23 cellular contexts compared by ENCODE assay signal in genomic region chr1:2072891-2073290, GRCh38. TPM values are rescaled to one million over a fixed set of nuclear protein-coding genes. Genes with fewer than 3 reads are reported as not detected.
DNase-seq lines count a peak whose midpoint lies in the region; ATAC-seq, FAIRE-seq and TF ChIP-seq lines count a peak whose summit lies in the region.
"Had no signal": no experiment of that assay in that cellular context is flagged by ENCODE, and none has a peak within 500 bp of the region (broad histone marks: within the 10 kb centered on the region; RNA-seq: fewer than 3 reads in every experiment).

No MANE protein-coding gene starts in this region.

- peaks cover 9% of the 10 kb centered on the region for H3K9me3 Mint-ChIP-seq in GM23338
- peaks cover 9% of the 10 kb centered on the region for H3K9me3 Mint-ChIP-seq in activated T-helper 2 cell treated with anti-CD3 and anti-CD28 coated beads, Interferon-gamma antibody, Interleukin-2, Interleukin-4, amounts not matched to agents 10 μg/mL and 5 μg/mL and 100 μg/mL, durations not matched to agents 14 hours and 24 hours and 36 hours

- no peak for FAIRE-seq in K562 (lab: Jason Lieb, UNC)
- FAIRE-seq: A204.1, GM12878 had no signal

- no TSS peak for BruUV-seq in K562 (replicated peaks; lab: Mats Ljungman, UMichigan)

- CTCF ChIA-PET in K562 (lab: Yijun Ruan, JAX; ENCODE audit: low intra/inter-chr PET ratio): no interaction called here

- intact Hi-C loops in K562 (cut with micrococcal nuclease): no loop called here
- intact Hi-C loops in activated T-helper 2 cell treated with anti-CD3 and anti-CD28 coated beads, Interferon-gamma antibody, Interleukin-2, Interleukin-4, amounts not matched to agents 10 μg/mL and 5 μg/mL and 100 μg/mL, durations not matched to agents 14 hours and 24 hours and 36 hours (cut with micrococcal nuclease): no loop called here

- H3K4me1 ChIP-seq in GM23338 (ENCODE audit: insufficient read depth) (no peaks in the 10 kb centered on the region), K562 (replicated peaks in 1 of 2; ENCODE audit: control insufficient read depth in 2 of 2, insufficient read depth in 2 of 2, low read length in 2 of 2) (peaks cover 0 to 39% of the 10 kb centered on the region in 2 experiments; a peak in 2 of 5 replicates)
- H3K4me1 ChIP-seq: Caco-2, SJSA1 had no signal

- H3K9me1 ChIP-seq in K562 (ENCODE audit: control insufficient read depth, insufficient read depth, low read length): no peaks in the 10 kb centered on the region

- peak; percentile 28; the same call in 2 of the 3 replicates for ATAC-seq in GM23338
- ATAC-seq in K562: 0 out of 3 replicates have a peak, but pooled peaks have one; percentile 10
- no peak for ATAC-seq in GM21390 (IDR thresholded peaks at IDR 0.05; ENCODE audit: unreplicated experiment)
- ATAC-seq: GM12878, HCT116, Right ventricle myocardium inferior had no signal

- H3K9ac ChIP-seq in K562 (ENCODE audit: insufficient read depth in 1 of 2, low read depth in 2 of 2, low read length in 2 of 2): no peak overlapping the region
- H3K9ac ChIP-seq: KMS-11 had no signal

- 0 out of 2 replicates have a peak, but pooled peaks cover 6% of the 10 kb centered on the region for H3K36me3 ChIP-seq in GM23338 (ENCODE audit: insufficient read depth)
- no peaks in the 10 kb centered on the region for H3K36me3 ChIP-seq in K562 (ENCODE audit: control insufficient read depth, insufficient read depth, low read length)
- H3K36me3 ChIP-seq: SJSA1 had no signal

- no peak overlapping the region for H3K4me3 Mint-ChIP-seq in GM23338
- no peak overlapping the region for H3K4me3 Mint-ChIP-seq in activated T-helper 2 cell treated with anti-CD3 and anti-CD28 coated beads, Interferon-gamma antibody, Interleukin-2, Interleukin-4, amounts not matched to agents 10 μg/mL and 5 μg/mL and 100 μg/mL, durations not matched to agents 14 hours and 24 hours and 36 hours (ENCODE audit: low read depth)
- H3K4me3 Mint-ChIP-seq: CD4-positive, alpha-beta memory T cell had no signal

- H3K79me2 ChIP-seq in GM23338 (replicated peaks; ENCODE audit: insufficient read depth) (peaks cover 37% of the 10 kb centered on the region), K562 (ENCODE audit: control insufficient read depth, insufficient read depth, low read length) (no peaks in the 10 kb centered on the region)

- H3K27ac ChIP-seq in GM23338 (ENCODE audit: low read depth) (no peak overlapping the region; the same call in 1 of the 2 replicates), K562 (ENCODE audit: extremely low read depth, low read depth, low read length) (no peak overlapping the region), layer of hippocampus (ENCODE audit: low read depth, low read length) (peak overlapping the region; percentile 85), temporal lobe (ENCODE audit: low read depth, low read length) (peak overlapping the region; percentile 93)
- H3K27ac ChIP-seq: KMS-11, PC-9, SJSA1 had no signal

- in situ Hi-C loops in K562 (cut with MboI): no loop called here

- no peak overlapping the region for H3K4me2 ChIP-seq in GM23338
- H3K4me2 ChIP-seq in K562 (ENCODE audit: insufficient read depth, low read length): no peak overlapping the region
- H3K4me2 ChIP-seq: KMS-11, PC-9 had no signal

- H4K20me1 ChIP-seq in GM23338 (replicated peaks; ENCODE audit: insufficient read depth) (no peaks in the 10 kb centered on the region), K562 (replicated peaks; ENCODE audit: control insufficient read depth, insufficient read depth, low read length) (peaks cover 4% of the 10 kb centered on the region; the same call in 1 of the 2 replicates)

- H3K27me3 ChIP-seq in GM23338 (ENCODE audit: insufficient read depth) (no peaks in the 10 kb centered on the region), K562 (ENCODE audit: control insufficient read depth in 2 of 2, insufficient read depth in 2 of 2, low read length in 2 of 2) (peaks cover 80 to 91% of the 10 kb centered on the region in 2 experiments), layer of hippocampus (ENCODE audit: control insufficient read depth, insufficient read depth, low read length) (no peaks in the 10 kb centered on the region)

- TF ChIP-seq CTCF in GM23338 (conservative IDR thresholded peaks at IDR 0.05; ENCODE audit: low read depth in 2 of 2) (no peak), K562 (IDR thresholded peaks at IDR 0.05 in 2 of 3, conservative IDR thresholded peaks at IDR 0.05 in 1 of 3; ENCODE audit: insufficient read depth in 2 of 3, low read depth in 1 of 3, low read length in 3 of 3) (no peak)

- TF ChIP-seq EP300 in K562 (IDR thresholded peaks at IDR 0.05; ENCODE audit: low read length): no peak

- peaks cover 20% of the 10 kb centered on the region for H3K4me1 Mint-ChIP-seq in GM23338
- H3K4me1 Mint-ChIP-seq in activated T-helper 2 cell treated with anti-CD3 and anti-CD28 coated beads, Interferon-gamma antibody, Interleukin-2, Interleukin-4, amounts not matched to agents 10 μg/mL and 5 μg/mL and 100 μg/mL, durations not matched to agents 14 hours and 24 hours and 36 hours (ENCODE audit: low read depth): no peaks in the 10 kb centered on the region

- TF ChIP-seq POLR2A in K562 (conservative IDR thresholded peaks at IDR 0.05): no peak

- H3F3A ChIP-seq in GM23338 (replicated peaks; ENCODE audit: low read depth): no peaks in the 10 kb centered on the region

- peaks cover 14% of the 10 kb centered on the region for H3K27me3 Mint-ChIP-seq in GM23338 (ENCODE audit: insufficient read depth, low read depth, poor library complexity)
- no peaks in the 10 kb centered on the region for H3K27me3 Mint-ChIP-seq in activated T-helper 2 cell treated with anti-CD3 and anti-CD28 coated beads, Interferon-gamma antibody, Interleukin-2, Interleukin-4, amounts not matched to agents 10 μg/mL and 5 μg/mL and 100 μg/mL, durations not matched to agents 14 hours and 24 hours and 36 hours (ENCODE audit: low read depth)
- H3K27me3 Mint-ChIP-seq: CD4-positive, alpha-beta memory T cell had no signal

- H3K9me2 ChIP-seq in GM23338 (ENCODE audit: insufficient read depth): no peaks in the 10 kb centered on the region

- H3K36me3 Mint-ChIP-seq in GM23338 (ENCODE audit: low read depth): peaks cover 18% of the 10 kb centered on the region
- no peaks in the 10 kb centered on the region for H3K36me3 Mint-ChIP-seq in activated T-helper 2 cell treated with anti-CD3 and anti-CD28 coated beads, Interferon-gamma antibody, Interleukin-2, Interleukin-4, amounts not matched to agents 10 μg/mL and 5 μg/mL and 100 μg/mL, durations not matched to agents 14 hours and 24 hours and 36 hours (ENCODE audit: low read depth)

- H3K4me3 ChIP-seq in GM23338: no peak overlapping the region
- no peak overlapping the region for H3K4me3 ChIP-seq in K562
- H3K4me3 ChIP-seq: GM12878, PC-9, SJSA1 had no signal

- 6% methylated on average over 13 of the region's 14 CpGs for WGBS in K562 (ENCODE audit: insufficient coverage, low coverage, missing lambda C conversion rate)

- no peak overlapping the region; the same call in 1 of the 2 replicates for H3K27ac Mint-ChIP-seq in GM23338
- no peak overlapping the region for H3K27ac Mint-ChIP-seq in activated T-helper 2 cell treated with anti-CD3 and anti-CD28 coated beads, Interferon-gamma antibody, Interleukin-2, Interleukin-4, amounts not matched to agents 10 μg/mL and 5 μg/mL and 100 μg/mL, durations not matched to agents 14 hours and 24 hours and 36 hours

- peaks cover 3% of the 10 kb centered on the region; the same call in 1 of the 2 replicates for H3K9me3 ChIP-seq in K562 (replicated peaks; ENCODE audit: control insufficient read depth, insufficient read depth, low read depth, low read length)

- no peak for DNase-seq in GM23338 (ENCODE audit: low spot score)
- no peak for DNase-seq in K562 (ENCODE audit: extremely low read depth in 1 of 4, low spot score in 3 of 4)
- DNase-seq in activated T-helper 2 cell treated with anti-CD3 and anti-CD28 coated beads, Interferon-gamma antibody, Interleukin-2, Interleukin-4, amounts not matched to agents 10 μg/mL and 5 μg/mL and 100 μg/mL, durations not matched to agents 14 hours and 24 hours and 36 hours (ENCODE audit: low spot score): no peak
- no peak for DNase-seq in SIG-M5 treated with dmso at 0.1 percent for 504 hours (lab: John Stamatoyannopoulos, UW; ENCODE audit: unreplicated experiment)
- DNase-seq: CD4-positive, alpha-beta memory T cell; GDM1; MM.1S; NCI-H2029 treated with DMSO at 0.1 percent for 48 hours; NCI-H446 treated with DMSO at 0.1 percent for 48 hours; PC-9 had no signal

- POLR2A ChIA-PET in K562 (lab: Yijun Ruan, JAX): interaction anchor here (0.7 kb wide), 1 partner anchor 87 kb away, joined by 5 read pairs; no protein-coding TSS in a partner anchor

- no peak overlapping the region for H2AFZ ChIP-seq in GM23338
- no peak overlapping the region for H2AFZ ChIP-seq in K562 (ENCODE audit: low read depth, low read length)
- H2AFZ ChIP-seq: PC-9 had no signal

- TF ChIP-seq RAD21 in K562 (CRISPR knock-in tag; conservative IDR thresholded peaks at IDR 0.05 in 1 of 2, IDR thresholded peaks at IDR 0.05 in 1 of 2): no peak

RNA-seq across cellular contexts. Expression of gene PRKCZ, which starts 22.7 kb away (rescaled TPM):
- 36.9 and 42.3 TPM in 2 replicates for total RNA-seq in GM23338 (2014; rRNA removed; shearing (Covaris generic))
- polyA plus RNA-seq in GM23338 (2016; fragmentation: Nextera tagmentation; extraction: Ambion mirVana): 22.5 and 26.2 TPM in 2 replicates
- total RNA-seq in K562 (2011; cell fraction: chromatin; rRNA removed; ENCODE audit: low replicate concordance): 5.9 and 8.3 TPM in 2 replicates
- 4.3 and 5.5 TPM in 2 replicates for total RNA-seq in K562 (2011; cell fraction: nucleolus; rRNA removed)
- 4.7 and 5.4 TPM in 2 replicates for total RNA-seq in K562 (2011; cell fraction: nucleoplasm; rRNA removed)
- total RNA-seq in K562 (2014; rRNA removed): 1.6 and 2.3 TPM in 2 replicates
- 0.45 and 0.84 TPM in 2 replicates for total RNA-seq in K562 (2014; rRNA removed; fragmentation: Illumina TruSeq; extraction: Trizol)
- 0.69 and 0.83 TPM in 2 replicates for total RNA-seq in K562 (2015; rRNA removed; fragmentation: Illumina TruSeq; extraction: Trizol)
- total RNA-seq in K562 (2021): 3.1 and 3.5 TPM in 2 replicates
- polyA plus RNA-seq in K562 (2011; rRNA removed): 1.7 and 1.9 TPM in 2 replicates
- 0.87 and 2.2 TPM in 2 replicates for polyA plus RNA-seq in K562 (2011; cell fraction: cytosol; rRNA removed)
- polyA plus RNA-seq in K562 (2011; cell fraction: nucleus; rRNA removed): 5.3 and 9.5 TPM in 2 replicates
- 1.2 and 4.5 TPM in 2 replicates for polyA plus RNA-seq in K562 (2012)
- 1.3 TPM in 2 replicates for polyA plus RNA-seq in K562 (2014; fragmentation: Illumina TruSeq; extraction: Trizol)
- polyA plus RNA-seq in K562 (2014; fragmentation: Nextera tagmentation; extraction: Ambion mirVana): under 1 TPM; 0.07 to 0.25 TPM
- 2.3 and 2.9 TPM in 2 replicates for polyA plus RNA-seq in K562 (2014; rRNA removed)
- polyA minus RNA-seq in K562 (2011; rRNA and poly(A)+ RNA removed): 0.60 and 1.4 TPM in 2 replicates
- polyA minus RNA-seq in K562 (2011; cell fraction: cytosol; rRNA and poly(A)+ RNA removed): 1.5 and 1.8 TPM in 2 replicates
- polyA minus RNA-seq in K562 (2011; cell fraction: nucleus; rRNA and poly(A)+ RNA removed): 0.81 and 1.7 TPM in 2 replicates
- 53.1 TPM for total RNA-seq in temporal lobe
- 3.6 and 4.5 TPM in 2 replicates for total RNA-seq in activated T-helper 2 cell treated with anti-CD3 and anti-CD28 coated beads, Interferon-gamma antibody, Interleukin-2, Interleukin-4, amounts not matched to agents 10 μg/mL and 5 μg/mL and 100 μg/mL, durations not matched to agents 14 hours and 24 hours and 36 hours

RNA-seq across cellular contexts. Expression of gene GABRD, which starts 53.7 kb away (rescaled TPM):
- total RNA-seq in GM23338 (2014; rRNA removed; shearing (Covaris generic)): 2.8 and 5.1 TPM in 2 replicates
- 1.7 and 2.1 TPM in 2 replicates for polyA plus RNA-seq in GM23338 (2016; fragmentation: Nextera tagmentation; extraction: Ambion mirVana)
- total RNA-seq in K562 (2011; cell fraction: chromatin; rRNA removed; ENCODE audit: low replicate concordance): not detected in 2 replicates
- total RNA-seq in K562 (2011; cell fraction: nucleolus; rRNA removed): not detected in 2 replicates
- total RNA-seq in K562 (2011; cell fraction: nucleoplasm; rRNA removed): not detected in 2 replicates
- not detected in 2 replicates for total RNA-seq in K562 (2014; rRNA removed)
- total RNA-seq in K562 (2014; rRNA removed; fragmentation: Illumina TruSeq; extraction: Trizol): 0.07 TPM in 1 of 2 replicates, not detected in the other
- total RNA-seq in K562 (2015; rRNA removed; fragmentation: Illumina TruSeq; extraction: Trizol): not detected in 2 replicates
- total RNA-seq in K562 (2021): not detected in 2 replicates
- not detected in 2 replicates for polyA plus RNA-seq in K562 (2011; rRNA removed)
- polyA plus RNA-seq in K562 (2011; cell fraction: cytosol; rRNA removed): not detected in 2 replicates
- polyA plus RNA-seq in K562 (2011; cell fraction: nucleus; rRNA removed): not detected in 2 replicates
- 0.04 and 0.07 TPM in 2 replicates for polyA plus RNA-seq in K562 (2012)
- not detected in 2 replicates for polyA plus RNA-seq in K562 (2014; fragmentation: Illumina TruSeq; extraction: Trizol)
- not detected for polyA plus RNA-seq in K562 (2014; fragmentation: Nextera tagmentation; extraction: Ambion mirVana)
- not detected in 2 replicates for polyA plus RNA-seq in K562 (2014; rRNA removed)
- not detected in 2 replicates for polyA minus RNA-seq in K562 (2011; rRNA and poly(A)+ RNA removed)
- polyA minus RNA-seq in K562 (2011; cell fraction: cytosol; rRNA and poly(A)+ RNA removed): not detected in 2 replicates
- polyA minus RNA-seq in K562 (2011; cell fraction: nucleus; rRNA and poly(A)+ RNA removed): not detected in 2 replicates
- total RNA-seq in temporal lobe: 3.7 TPM
- not detected in 2 replicates for total RNA-seq in activated T-helper 2 cell treated with anti-CD3 and anti-CD28 coated beads, Interferon-gamma antibody, Interleukin-2, Interleukin-4, amounts not matched to agents 10 μg/mL and 5 μg/mL and 100 μg/mL, durations not matched to agents 14 hours and 24 hours and 36 hours
- total RNA-seq: CD4-positive, alpha-beta memory T cell; GM12878; IMR-90; PC-9; RPMI7951; SJSA1 had no signal
- polyA plus RNA-seq: AG04450; CD4-positive, alpha-beta memory T cell; GM12878; IMR-90 had no signal

Comparison
In these comparisons a context has a peak if more than half of its experiments do, and no peak if none do; other contexts are left out.
1. H3K27ac ChIP-seq: peak in layer of hippocampus (single experiment) and temporal lobe (single experiment); none in GM23338 (single experiment) and K562 (single experiment).